ENCODE assay signal across 26 cellular contexts in the genomic region with DNA sequence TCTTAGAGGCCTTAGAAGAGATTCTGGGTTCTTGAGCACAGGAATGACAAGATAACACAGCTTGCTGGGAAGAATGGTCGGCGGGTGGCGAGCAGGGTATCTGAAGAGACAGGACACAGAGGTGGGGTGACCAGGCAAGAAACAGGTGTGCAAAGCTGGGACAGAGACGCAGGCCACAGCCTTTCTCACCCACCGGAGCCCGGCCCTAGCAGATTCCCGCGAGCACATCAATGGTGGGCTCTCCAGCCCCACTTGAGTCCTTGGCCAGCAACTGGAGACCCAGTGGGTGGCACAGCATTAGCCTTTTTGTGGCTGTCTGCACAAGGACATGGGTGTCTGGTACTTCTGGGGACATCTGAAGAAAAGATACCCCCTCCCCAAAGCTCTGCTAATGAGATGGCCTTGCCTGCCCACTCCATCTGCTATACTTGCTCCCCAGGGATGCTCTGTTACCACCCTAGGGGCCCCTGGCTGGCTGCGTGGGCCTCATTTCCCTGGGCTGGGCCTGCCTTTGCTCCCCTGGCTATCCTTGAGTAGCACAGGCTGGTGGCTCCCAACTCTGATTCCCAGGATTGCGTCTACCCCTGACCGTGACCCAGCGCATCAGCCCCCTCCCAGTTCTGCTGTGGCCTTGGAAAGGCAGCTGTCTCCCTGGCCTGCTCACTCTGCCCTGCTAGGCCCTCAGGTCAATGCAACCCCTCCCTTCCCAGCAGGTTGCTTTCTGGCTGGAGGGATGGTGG.
DNase-seq lines count a peak whose midpoint lies in the region; ATAC-seq and TF ChIP-seq lines count a peak whose summit lies in the region.
"Had no signal": no experiment of that assay in that cellular context is flagged by ENCODE, and none has a peak within 500 bp of the region (broad histone marks: within the 10 kb centered on the region; RNA-seq: fewer than 3 reads in every experiment).

No MANE protein-coding gene starts in this region.

- H2AFZ ChIP-seq in GM23338 (no peak overlapping the region), PC-3 (ENCODE audit: low read length) (no peak overlapping the region)

- H3K4me3 ChIP-seq in GM23338: no peak overlapping the region
- H3K4me3 ChIP-seq in PC-3 (ENCODE audit: low read length): no peak overlapping the region
- H3K4me3 ChIP-seq: ascending aorta, dorsolateral prefrontal cortex, lower lobe of right lung, sigmoid colon, SJCRH30, upper lobe of right lung had no signal

- peaks cover 50% of the 10 kb centered on the region for H3K4me1 Mint-ChIP-seq in T-helper 2 cell treated with Interferon-gamma antibody and Interleukin-4, amounts not matched to agents 5 μg/mL and 100 μg/mL, for 36 hours (ENCODE audit: low read depth)
- peaks cover 12% of the 10 kb centered on the region for H3K4me1 Mint-ChIP-seq in GM23338
- peaks cover 37% of the 10 kb centered on the region for H3K4me1 Mint-ChIP-seq in activated naive CD8-positive, alpha-beta T cell treated with anti-CD3 and anti-CD28 coated beads for 36 hours
- peaks cover 12 to 14% of the 10 kb centered on the region in 2 donors for H3K4me1 Mint-ChIP-seq in natural killer cell treated with Interleukin-12 subunit alpha and Interleukin-12 subunit beta and Interleukin-15 and Interleukin-18, amount 100 ng/mL, for 72 hours (ENCODE audit: low read depth in 2 of 2)

- no peak for DNase-seq in T-helper 2 cell treated with Interferon-gamma antibody and Interleukin-4, amounts not matched to agents 5 μg/mL and 100 μg/mL, for 36 hours (ENCODE audit: low spot score)
- DNase-seq in T-helper 2 cell (no peak), GM23338 (ENCODE audit: low spot score) (no peak), GF-D8 (lab: John Stamatoyannopoulos, UW) (no peak), PC-3 (no peak)
- DNase-seq in activated naive CD8-positive, alpha-beta T cell treated with anti-CD3 and anti-CD28 coated beads for 36 hours: no peak
- DNase-seq in natural killer cell treated with Interleukin-12 subunit alpha and Interleukin-12 subunit beta and Interleukin-15 and Interleukin-18, amount 100 ng/mL, for 72 hours (ENCODE audit: low spot score): peak; percentile 45
- DNase-seq: activated CD8-positive, alpha-beta memory T cell treated with anti-CD3 and anti-CD28 coated beads, Interleukin-2, amount 50 U/mL, for 48 hours; activated gamma-delta T cell; BE2C; central memory CD4-positive, alpha-beta T cell; COR-L47; dorsolateral prefrontal cortex; Karpas-422; kidney; lower lobe of right lung; NCI-H187; NCI-H526; sigmoid colon; SJCRH30; stimulated activated CD8-positive, alpha-beta memory T cell treated with anti-CD3 and anti-CD28 coated beads, Interleukin-4, amount 100 ng/mL, for 48 hours; T-cell; upper lobe of right lung had no signal

- H3K36me3 Mint-ChIP-seq in T-helper 2 cell treated with Interferon-gamma antibody and Interleukin-4, amounts not matched to agents 5 μg/mL and 100 μg/mL, for 36 hours (ENCODE audit: low read depth): no peaks in the 10 kb centered on the region
- no peaks in the 10 kb centered on the region for H3K36me3 Mint-ChIP-seq in GM23338 (ENCODE audit: low read depth)
- no peaks in the 10 kb centered on the region for H3K36me3 Mint-ChIP-seq in activated naive CD8-positive, alpha-beta T cell treated with anti-CD3 and anti-CD28 coated beads for 36 hours
- no peaks in the 10 kb centered on the region for H3K36me3 Mint-ChIP-seq in natural killer cell treated with Interleukin-12 subunit alpha and Interleukin-12 subunit beta and Interleukin-15 and Interleukin-18, amount 100 ng/mL, for 72 hours
- H3K36me3 Mint-ChIP-seq: T-cell had no signal

- no peaks in the 10 kb centered on the region for H3F3A ChIP-seq in GM23338 (replicated peaks; ENCODE audit: low read depth)
- H3F3A ChIP-seq in PC-3 (ENCODE audit: low read length, unreplicated experiment): no peaks in the 10 kb centered on the region

- peak overlapping the region; percentile 69 for H3K27ac Mint-ChIP-seq in T-helper 2 cell treated with Interferon-gamma antibody and Interleukin-4, amounts not matched to agents 5 μg/mL and 100 μg/mL, for 36 hours
- H3K27ac Mint-ChIP-seq in GM23338: no peak overlapping the region
- H3K27ac Mint-ChIP-seq in activated naive CD8-positive, alpha-beta T cell treated with anti-CD3 and anti-CD28 coated beads for 36 hours: peak overlapping the region; percentile 22
- peak overlapping the region in 1 of 2 donors; percentile 21 for H3K27ac Mint-ChIP-seq in natural killer cell treated with Interleukin-12 subunit alpha and Interleukin-12 subunit beta and Interleukin-15 and Interleukin-18, amount 100 ng/mL, for 72 hours
- H3K27ac Mint-ChIP-seq: progenitor cell of endocrine pancreas, T-cell had no signal

- no peaks in the 10 kb centered on the region for H3K9me3 Mint-ChIP-seq in T-helper 2 cell treated with Interferon-gamma antibody and Interleukin-4, amounts not matched to agents 5 μg/mL and 100 μg/mL, for 36 hours
- no peaks in the 10 kb centered on the region for H3K9me3 Mint-ChIP-seq in GM23338
- no peaks in the 10 kb centered on the region for H3K9me3 Mint-ChIP-seq in activated naive CD8-positive, alpha-beta T cell treated with anti-CD3 and anti-CD28 coated beads for 36 hours
- H3K9me3 Mint-ChIP-seq in natural killer cell treated with Interleukin-12 subunit alpha and Interleukin-12 subunit beta and Interleukin-15 and Interleukin-18, amount 100 ng/mL, for 72 hours: no peaks in the 10 kb centered on the region
- H3K9me3 Mint-ChIP-seq: T-cell had no signal

- H3K79me2 ChIP-seq in GM23338 (replicated peaks; ENCODE audit: insufficient read depth) (no peaks in the 10 kb centered on the region), PC-3 (ENCODE audit: low read length) (no peaks in the 10 kb centered on the region)

- H3K9me2 ChIP-seq in GM23338 (ENCODE audit: insufficient read depth): no peaks in the 10 kb centered on the region; the same call in 1 of the 2 replicates
- no peaks in the 10 kb centered on the region for H3K9me2 ChIP-seq in PC-3 (replicated peaks; ENCODE audit: low read length)

- intact Hi-C loops in PC-3 (cut with micrococcal nuclease): no loop called here

- peaks cover 4% of the 10 kb centered on the region for H3K27me3 Mint-ChIP-seq in T-helper 2 cell treated with Interferon-gamma antibody and Interleukin-4, amounts not matched to agents 5 μg/mL and 100 μg/mL, for 36 hours (ENCODE audit: low read depth)
- H3K27me3 Mint-ChIP-seq in GM23338 (ENCODE audit: insufficient read depth, low read depth, poor library complexity): peaks cover 5% of the 10 kb centered on the region
- no peaks in the 10 kb centered on the region for H3K27me3 Mint-ChIP-seq in activated naive CD8-positive, alpha-beta T cell treated with anti-CD3 and anti-CD28 coated beads for 36 hours
- peaks cover 36 to 42% of the 10 kb centered on the region in 2 donors for H3K27me3 Mint-ChIP-seq in natural killer cell treated with Interleukin-12 subunit alpha and Interleukin-12 subunit beta and Interleukin-15 and Interleukin-18, amount 100 ng/mL, for 72 hours

- no peaks in the 10 kb centered on the region for H3K36me3 ChIP-seq in GM23338 (ENCODE audit: insufficient read depth)
- no peaks in the 10 kb centered on the region for H3K36me3 ChIP-seq in PC-3 (ENCODE audit: low read depth, low read length)
- H3K36me3 ChIP-seq: ascending aorta, BE2C, lower lobe of right lung, sigmoid colon, upper lobe of right lung had no signal

- ATAC-seq in GM23338 (peak; percentile 47), HG02759 (IDR thresholded peaks at IDR 0.05; ENCODE audit: unreplicated experiment) (no peak), PC-3 (no peak)
- ATAC-seq in natural killer cell treated with Interleukin-12 subunit alpha and Interleukin-12 subunit beta and Interleukin-15 and Interleukin-18, amount 100 ng/mL, for 72 hours: peak in 1 of 2 donors; percentile 8
- ATAC-seq: lower lobe of right lung, T-cell, upper lobe of right lung had no signal

- H4K20me1 ChIP-seq in GM23338 (replicated peaks; ENCODE audit: insufficient read depth) (no peaks in the 10 kb centered on the region), PC-3 (ENCODE audit: low read length) (no peaks in the 10 kb centered on the region)

- no peak overlapping the region for H3K9ac ChIP-seq in PC-3 (ENCODE audit: low read length)

- no peak overlapping the region for H3K27ac ChIP-seq in GM23338 (ENCODE audit: low read depth)
- no peak overlapping the region for H3K27ac ChIP-seq in PC-3 (ENCODE audit: low read length)
- H3K27ac ChIP-seq: ascending aorta, dorsolateral prefrontal cortex, lower lobe of right lung, sigmoid colon, SJCRH30, upper lobe of right lung had no signal

- POLR2A ChIA-PET in PC-3 (lab: Charles Lee; ENCODE audit: unreplicated experiment): no interaction called here

- H3K9me3 ChIP-seq in PC-3 (ENCODE audit: low read length): no peaks in the 10 kb centered on the region
- H3K9me3 ChIP-seq: ascending aorta, BE2C, lower lobe of right lung, sigmoid colon, SJCRH30, upper lobe of right lung had no signal

- H3K4me3 Mint-ChIP-seq in T-helper 2 cell treated with Interferon-gamma antibody and Interleukin-4, amounts not matched to agents 5 μg/mL and 100 μg/mL, for 36 hours: peak overlapping the region; percentile 15
- H3K4me3 Mint-ChIP-seq in GM23338: no peak overlapping the region
- H3K4me3 Mint-ChIP-seq in activated naive CD8-positive, alpha-beta T cell treated with anti-CD3 and anti-CD28 coated beads for 36 hours: no peak overlapping the region
- H3K4me3 Mint-ChIP-seq in natural killer cell treated with Interleukin-12 subunit alpha and Interleukin-12 subunit beta and Interleukin-15 and Interleukin-18, amount 100 ng/mL, for 72 hours: no peak overlapping the region
- H3K4me3 Mint-ChIP-seq: T-cell had no signal

- no TSS peak for BruUV-seq in PC-3 (replicated peaks; lab: Mats Ljungman, UMichigan)

- H3K4me2 ChIP-seq in GM23338: no peak overlapping the region
- no peak overlapping the region for H3K4me2 ChIP-seq in PC-3 (ENCODE audit: low read length)

- no peaks in the 10 kb centered on the region for H3K27me3 ChIP-seq in GM23338 (ENCODE audit: insufficient read depth)
- peaks cover 30% of the 10 kb centered on the region for H3K27me3 ChIP-seq in PC-3 (ENCODE audit: low read length)
- H3K27me3 ChIP-seq: ascending aorta, BE2C, dorsolateral prefrontal cortex, sigmoid colon, SJCRH30, upper lobe of right lung had no signal

- TF ChIP-seq CTCF in GM23338 (conservative IDR thresholded peaks at IDR 0.05; ENCODE audit: low read depth in 2 of 2) (no peak), PC-3 (conservative IDR thresholded peaks at IDR 0.05; ENCODE audit: low read depth, low read length) (no peak)

- H3K4me1 ChIP-seq in GM23338 (ENCODE audit: insufficient read depth) (peaks cover 12% of the 10 kb centered on the region), PC-3 (ENCODE audit: insufficient read depth, low read length) (peaks cover 19% of the 10 kb centered on the region)

- CTCF ChIA-PET in PC-3 (lab: Charles Lee): no interaction called here
